In genomic region chr1:234486858-234487830, GRCh38 we compare ENCODE assay signal across 8 cellular contexts. TPM values are rescaled to one million over a fixed set of nuclear protein-coding genes. Genes with fewer than 3 reads are reported as not detected.
DNase-seq lines count a peak whose midpoint lies in the region; ATAC-seq and TF ChIP-seq lines count a peak whose summit lies in the region.

No MANE protein-coding gene starts in this region.

- TF ChIP-seq POLR2A in right lobe of liver (IDR thresholded peaks at IDR 0.05) = no peak

- H3K36me3 ChIP-seq in right lobe of liver (no peaks in the 10 kb centered on the region), upper lobe of right lung (no peaks in the 10 kb centered on the region)

- H3K4me3 ChIP-seq in right lobe of liver (no peak overlapping the region), upper lobe of right lung (no peak overlapping the region)

- WGBS in right lobe of liver (ENCODE audit: insufficient coverage, low coverage, low lambda C conversion rate, missing lambda C conversion rate) = 33% methylated on average over 12 of the region's 12 CpGs

- H3K4me1 ChIP-seq in right lobe of liver = no peaks in the 10 kb centered on the region
- H3K4me1 ChIP-seq in upper lobe of right lung = peaks cover 9% of the 10 kb centered on the region

- peak overlapping the region; percentile 20; the same call in 1 of the 2 replicates for H3K27ac ChIP-seq in C4-2B
- H3K27ac ChIP-seq in caudate nucleus (ENCODE audit: low read depth, low read length) = peak overlapping the region; percentile 32
- H3K27ac ChIP-seq in right lobe of liver = no peak overlapping the region
- H3K27ac ChIP-seq in upper lobe of right lung = no peak overlapping the region

- TF ChIP-seq CTCF in C4-2B (conservative IDR thresholded peaks at IDR 0.05) (peak; percentile 90), right lobe of liver (IDR thresholded peaks at IDR 0.05) (peak; percentile 76 to 83 (median 80)), upper lobe of right lung (IDR thresholded peaks at IDR 0.05) (peak; percentile 65)

- no peaks in the 10 kb centered on the region for H3K9me3 ChIP-seq in right lobe of liver
- no peaks in the 10 kb centered on the region for H3K9me3 ChIP-seq in upper lobe of right lung

- H3K27me3 ChIP-seq in right lobe of liver = no peaks in the 10 kb centered on the region
- no peaks in the 10 kb centered on the region for H3K27me3 ChIP-seq in upper lobe of right lung

- intact Hi-C loops in right lobe of liver (cut with DNase I) (loop anchor here in 1 of 2 donors (5.0 kb wide), 1 partner anchor 605 kb away; no protein-coding TSS in a partner anchor), upper lobe of right lung (cut with DNase I) (loop anchor here (5.0 to 10.0 kb wide), 2 partner anchors 610 to 928 kb away; no protein-coding TSS in a partner anchor)

- peak; percentile 42 for ATAC-seq in GM21515 (IDR thresholded peaks at IDR 0.05; ENCODE audit: unreplicated experiment)
- peak; percentile 91 to 96 (median 93) for ATAC-seq in right lobe of liver
- peak; percentile 85 for ATAC-seq in upper lobe of right lung
- no peak for ATAC-seq in HG02938 (IDR thresholded peaks at IDR 0.05; ENCODE audit: unreplicated experiment)
- no peak for ATAC-seq in HG02610 (IDR thresholded peaks at IDR 0.05; ENCODE audit: unreplicated experiment)

- DNase-seq in OCI-M1 (lab: John Stamatoyannopoulos, UW) (peak; percentile 89), caudate nucleus (lab: John Stamatoyannopoulos, UW) (peak in 27 of 61 donors; percentile 5 to 68 (median 25)), right lobe of liver (peak in 1 of 3 donors; percentile 55), upper lobe of right lung (no peak)

RNA-seq across cellular contexts. Expression of gene TARBP1, which starts 8.2 kb away (rescaled TPM):
- total RNA-seq in right lobe of liver (10 to 100 TPM in 2 of 6 experiments, 1 to 10 TPM in 4; 7.2 to 16.7 (median 8.0) TPM), upper lobe of right lung (18.3 TPM)

Comparison
In these comparisons a context has a peak if more than half of its experiments do, and no peak if none do; other contexts are left out.
1. H3K27ac ChIP-seq: peak in C4-2B (single experiment) and caudate nucleus (single experiment); none in right lobe of liver (0 of 3) and upper lobe of right lung (single experiment).
2. ATAC-seq: peak in GM21515 (single experiment), right lobe of liver (4 of 4) and upper lobe of right lung (single experiment); none in HG02938 (single experiment) and HG02610 (single experiment).
3. Peak in every context shown above with its lines, with median percentiles within 50 percentile points of each other: CTCF ChIP-seq.